8 cellular contexts compared by ENCODE assay signal in genomic region chr2:39665811-39666488, GRCh38. TPM values are rescaled to one million over a fixed set of nuclear protein-coding genes. Genes with fewer than 3 reads are reported as not detected.
DNase-seq lines count a peak whose midpoint lies in the region; ATAC-seq lines count a peak whose summit lies in the region.

TSS of gene TMEM178A (plus strand) at chr2:39665917. CDS start at chr2:39665975, 58 bp downstream.

- DNase-seq in GM03348 (ENCODE audit: low spot score) (peak; percentile 56), NCI-H2171 (lab: John Stamatoyannopoulos, UW) (peak; percentile 12), ecto neural progenitor cell (ENCODE audit: low spot score) (peak; percentile 66), GDM1 (lab: John Stamatoyannopoulos, UW) (no peak), midbrain (lab: John Stamatoyannopoulos, UW) (no peak), ureter (ENCODE audit: low spot score) (no peak)

- no peaks in the 10 kb centered on the region for H3K36me3 ChIP-seq in mucosa of rectum (ENCODE audit: control insufficient read depth in 2 of 2, insufficient read depth in 2 of 2, low read length in 2 of 2)

- ATAC-seq in HG02588 (IDR thresholded peaks at IDR 0.05; ENCODE audit: unreplicated experiment) = no peak

- H3K9ac ChIP-seq in mucosa of rectum (ENCODE audit: low read depth in 1 of 2, low read length in 2 of 2) = no peak within 1 kb of the TSS

- peaks cover 25 to 41% of the 10 kb centered on the region in 2 donors for H3K27me3 ChIP-seq in mucosa of rectum (ENCODE audit: control insufficient read depth in 2 of 2, insufficient read depth in 2 of 2, low read length in 2 of 2)

- peak within 1 kb of the TSS; percentile 19 to 46 for H3K4me3 ChIP-seq in mucosa of rectum (ENCODE audit: low read length in 2 of 2)

- no peaks in the 10 kb centered on the region for H3K4me1 ChIP-seq in mucosa of rectum (ENCODE audit: control insufficient read depth in 2 of 2, insufficient read depth in 2 of 2, low read length in 2 of 2)

- H3K9me3 ChIP-seq in mucosa of rectum (ENCODE audit: control insufficient read depth in 2 of 2, low read length in 2 of 2) = no peaks in the 10 kb centered on the region

- H3K27ac ChIP-seq in mucosa of rectum (ENCODE audit: low read depth in 2 of 2, low read length in 2 of 2) = no peak within 1 kb of the TSS

RNA-seq across cellular contexts. Expression of gene TMEM178A, which starts in this region (rescaled TPM):
- 2.9 TPM for total RNA-seq in ureter

Comparison
In these comparisons a context has a peak if more than half of its experiments do, and no peak if none do; other contexts are left out.
1. DNase-seq: peak in GM03348 (single experiment), NCI-H2171 (single experiment) and ecto neural progenitor cell (single experiment); none in GDM1 (single experiment), midbrain (single experiment) and ureter (single experiment).